In genomic region chr7:120334475-120334874, GRCh38 we compare ENCODE assay signal across 10 cellular contexts.
DNase-seq lines count a peak whose midpoint lies in the region; ATAC-seq lines count a peak whose summit lies in the region.
"Had no signal": no experiment of that assay in that cellular context is flagged by ENCODE, and none has a peak within 500 bp of the region (broad histone marks: within the 10 kb centered on the region; RNA-seq: fewer than 3 reads in every experiment).

No MANE protein-coding gene starts in this region.

- DNase-seq in putamen (ENCODE audit: low spot score) (no peak), AML-193 (lab: John Stamatoyannopoulos, UW) (no peak), T-helper 2 cell (no peak), NCI-H774 (lab: John Stamatoyannopoulos, UW) (no peak)
- DNase-seq: ACHN, dorsolateral prefrontal cortex had no signal

- peak; percentile 84 for ATAC-seq in GM18502 (IDR thresholded peaks at IDR 0.05; ENCODE audit: poor library complexity, unreplicated experiment)
- peak; percentile 93 for ATAC-seq in GM19438 (IDR thresholded peaks at IDR 0.05; ENCODE audit: low read depth, unreplicated experiment)
- ATAC-seq in HG02678 (IDR thresholded peaks at IDR 0.05; ENCODE audit: unreplicated experiment) = peak; percentile 97
- ATAC-seq in HG03280 (IDR thresholded peaks at IDR 0.05; ENCODE audit: unreplicated experiment) = peak; percentile 44

Comparison
In these comparisons a context has a peak if more than half of its experiments do, and no peak if none do; other contexts are left out.
1. ATAC-seq: peak in every context shown above with its lines; median percentile 97 in HG02678; 93 in GM19438; 84 in GM18502; 44 in HG03280.